8 cellular contexts compared by ENCODE assay signal in the genomic region with DNA sequence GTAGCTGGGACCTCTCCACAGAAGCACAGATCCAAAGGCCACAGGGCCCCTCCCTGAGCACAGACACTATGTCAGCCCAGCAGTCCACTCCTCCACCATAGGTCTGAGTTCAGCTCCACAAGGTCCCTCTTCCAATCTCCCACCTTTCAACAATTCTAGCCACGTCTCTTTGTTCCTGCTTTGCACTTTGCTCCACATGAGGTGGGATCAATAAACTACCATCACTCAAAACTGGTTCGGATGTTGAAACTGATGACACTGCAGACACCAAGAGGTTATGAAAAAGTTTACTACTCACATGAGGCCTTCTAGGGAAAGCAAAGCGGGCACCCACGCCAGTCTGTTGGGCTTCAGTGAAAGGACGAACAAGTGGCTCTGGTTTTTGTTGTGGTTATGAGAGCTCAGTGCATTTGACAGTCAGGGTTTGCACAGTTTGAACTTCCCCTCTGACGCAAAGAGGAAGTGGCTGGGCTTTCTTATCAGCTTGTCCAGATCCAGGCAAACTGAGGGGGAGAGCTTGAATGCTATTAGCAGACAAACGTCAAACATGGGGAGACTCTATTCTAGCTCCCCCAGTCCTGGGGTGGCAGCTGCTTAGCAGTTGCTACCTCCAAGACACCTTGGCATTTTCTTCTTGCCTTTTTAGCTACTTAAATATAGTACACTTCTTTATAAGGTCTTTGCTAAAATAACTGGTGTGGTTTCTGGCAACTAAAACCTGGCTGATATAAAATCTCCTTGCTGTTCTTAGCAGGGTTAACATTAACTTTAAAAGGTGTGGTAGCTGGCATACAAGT. TPM values are rescaled to one million over a fixed set of nuclear protein-coding genes. Genes with fewer than 3 reads are reported as not detected.
DNase-seq lines count a peak whose midpoint lies in the region; ATAC-seq and TF ChIP-seq lines count a peak whose summit lies in the region.

No MANE protein-coding gene starts in this region.

- H3K9me3 Mint-ChIP-seq in activated naive CD4-positive, alpha-beta T cell treated with anti-CD3 and anti-CD28 coated beads, Interleukin-2, amount 50 U/mL, for 24 hours: no peaks in the 10 kb centered on the region

- H2BK120ac ChIP-seq in mesendoderm (ENCODE audit: low read depth, low read length): no peak overlapping the region

- peak overlapping the region; percentile 54 for H3K4me3 Mint-ChIP-seq in activated naive CD4-positive, alpha-beta T cell treated with anti-CD3 and anti-CD28 coated beads, Interleukin-2, amount 50 U/mL, for 24 hours

- H3K79me1 ChIP-seq in mesendoderm (ENCODE audit: low read length): no peaks in the 10 kb centered on the region

- no peak for TF ChIP-seq CTCF in GM12865 (IDR thresholded peaks at IDR 0.05; ENCODE audit: insufficient read depth, low read depth, low read length, missing control alignments)

- H3K27me3 ChIP-seq in mesendoderm (ENCODE audit: insufficient read depth, low read length, poor library complexity): no peaks in the 10 kb centered on the region

- peaks cover 40% of the 10 kb centered on the region for H3K4me1 Mint-ChIP-seq in activated naive CD4-positive, alpha-beta T cell treated with anti-CD3 and anti-CD28 coated beads, Interleukin-2, amount 50 U/mL, for 24 hours

- H2AK5ac ChIP-seq in mesendoderm (ENCODE audit: low read length): no peak overlapping the region

- no peaks in the 10 kb centered on the region for H3K4me1 ChIP-seq in mesendoderm (ENCODE audit: control insufficient read depth, low read depth, low read length)

- no peak overlapping the region for H3K4ac ChIP-seq in mesendoderm (ENCODE audit: low read depth, low read length)

- H3K9ac ChIP-seq in mesendoderm (ENCODE audit: low read length): no peak overlapping the region

- H3K4me2 ChIP-seq in mesendoderm (ENCODE audit: low read length): no peak overlapping the region

- H3K4me3 ChIP-seq in GM12865 (ENCODE audit: low read depth, low read length) (no peak overlapping the region; the same call in 1 of the 2 replicates), mesendoderm (ENCODE audit: low read length) (no peak overlapping the region)

- peak; percentile 92 for ATAC-seq in HG02840 (IDR thresholded peaks at IDR 0.05; ENCODE audit: low FRiP score, unreplicated experiment)

- H4K5ac ChIP-seq in mesendoderm (ENCODE audit: low read length): no peak overlapping the region

- H2BK5ac ChIP-seq in mesendoderm (ENCODE audit: low read length): no peak overlapping the region

- no peak overlapping the region for H3K23ac ChIP-seq in mesendoderm (ENCODE audit: low read length)

- H3K27ac ChIP-seq in mesendoderm (ENCODE audit: low read depth, low read length): no peak overlapping the region

- no peaks in the 10 kb centered on the region for H3K79me2 ChIP-seq in mesendoderm (ENCODE audit: control insufficient read depth, insufficient read depth, low read length)

- H3K18ac ChIP-seq in mesendoderm (ENCODE audit: low read length): no peak overlapping the region

- no peak overlapping the region for H2BK15ac ChIP-seq in mesendoderm (replicated peaks; ENCODE audit: low read depth)

- H4K8ac ChIP-seq in mesendoderm (ENCODE audit: low read depth, low read length): no peak overlapping the region

- no peaks in the 10 kb centered on the region for H3K36me3 ChIP-seq in mesendoderm (ENCODE audit: control insufficient read depth, insufficient read depth, low read length)

- H3K56ac ChIP-seq in mesendoderm (ENCODE audit: low read length): no peak overlapping the region

- peak overlapping the region; percentile 91 for H3K27ac Mint-ChIP-seq in activated naive CD4-positive, alpha-beta T cell treated with anti-CD3 and anti-CD28 coated beads, Interleukin-2, amount 50 U/mL, for 24 hours

- peaks cover 9% of the 10 kb centered on the region for H3K36me3 Mint-ChIP-seq in activated naive CD4-positive, alpha-beta T cell treated with anti-CD3 and anti-CD28 coated beads, Interleukin-2, amount 50 U/mL, for 24 hours

- no peaks in the 10 kb centered on the region for H3K27me3 Mint-ChIP-seq in activated naive CD4-positive, alpha-beta T cell treated with anti-CD3 and anti-CD28 coated beads, Interleukin-2, amount 50 U/mL, for 24 hours

- WGBS in mesendoderm (ENCODE audit: extremely low coverage, insufficient coverage, low lambda C conversion rate): no CpG with 5 or more reads among the region's 7 CpGs

- DNase-seq in GM12865 (ENCODE audit: low read depth): peak; percentile 92
- peak; percentile 99 for DNase-seq in SIG-M5 (lab: John Stamatoyannopoulos, UW)
- peak; percentile 70 for DNase-seq in inferior parietal cortex (ENCODE audit: extremely low spot score)
- DNase-seq in stimulated activated CD4-positive, alpha-beta T cell treated with anti-CD3 and anti-CD28 coated beads, Interleukin-2, amount 100 ng/mL, for 4 hours (ENCODE audit: low read depth): peak; percentile 29
- DNase-seq in NCI-H187 treated with DMSO at 0.1 percent for 48 hours (lab: John Stamatoyannopoulos, UW): no peak
- DNase-seq in mesendoderm: no peak

RNA-seq across cellular contexts. Expression of a gene that starts 37.8 kb away (rescaled TPM):
- 5.7 TPM for polyA plus RNA-seq in mesendoderm (2013, experiment 1 of 2)
- polyA plus RNA-seq in mesendoderm (2013, experiment 2 of 2): 5.3 TPM

Comparison
In these comparisons a context has a peak if more than half of its experiments do, and no peak if none do; other contexts are left out.
1. DNase-seq: peak in GM12865 (single experiment), SIG-M5 (single experiment), inferior parietal cortex (single experiment) and stimulated activated CD4-positive, alpha-beta T cell treated with anti-CD3 and anti-CD28 coated beads, Interleukin-2, amount 100 ng/mL, for 4 hours (single experiment); none in NCI-H187 treated with DMSO at 0.1 percent for 48 hours (single experiment) and mesendoderm (single experiment).